Comparison of ENCODE assay signal across 8 cellular contexts in the genomic region with DNA sequence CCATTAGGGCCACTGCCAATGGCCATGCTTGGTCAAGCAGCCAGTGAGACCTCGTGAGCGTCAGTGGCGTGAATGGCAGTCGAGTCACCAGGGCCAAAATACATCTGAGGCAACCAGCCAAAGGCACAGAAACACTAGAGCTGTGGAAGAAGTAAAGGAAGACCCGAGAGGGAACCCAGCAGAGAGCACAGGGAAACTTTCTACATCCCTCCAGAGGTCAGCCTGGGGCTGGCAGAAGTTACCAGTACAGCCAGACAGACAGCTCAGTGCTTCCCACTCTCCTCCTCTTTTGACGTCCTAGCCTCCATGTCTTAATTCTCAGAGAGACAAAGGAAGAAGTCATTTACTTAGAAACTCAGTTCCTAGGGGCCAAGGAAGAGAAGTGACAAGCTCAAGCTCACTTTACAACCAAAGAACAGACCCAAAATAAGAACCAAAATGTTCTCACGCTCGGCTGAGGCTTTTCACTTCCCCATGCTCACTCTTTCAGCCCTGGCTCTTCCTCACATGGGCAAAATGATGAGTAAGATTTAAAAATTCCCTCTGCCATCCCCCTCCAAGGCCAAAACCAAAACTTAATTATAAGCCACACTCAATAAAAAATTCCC. TPM values are rescaled to one million over a fixed set of nuclear protein-coding genes. Genes with fewer than 3 reads are reported as not detected.
DNase-seq lines count a peak whose midpoint lies in the region; ATAC-seq and TF ChIP-seq lines count a peak whose summit lies in the region.

No MANE protein-coding gene starts in this region.

- peak overlapping the region; percentile 55 to 83 (median 71); a peak in 21 of 22 replicates for H3K9ac ChIP-seq in BLaER1 treated with 17β-estradiol and CSF1 and Interleukin-3, amounts not matched to agents 10 nM and 100 nM

- H3K9me3 ChIP-seq in BLaER1 treated with 17β-estradiol and CSF1 and Interleukin-3, amounts not matched to agents 10 nM and 100 nM (replicated peaks in 1 of 11): no peaks in the 10 kb centered on the region
- no peaks in the 10 kb centered on the region for H3K9me3 ChIP-seq in esophagus squamous epithelium
- H3K9me3 ChIP-seq in stomach: no peaks in the 10 kb centered on the region
- no peaks in the 10 kb centered on the region for H3K9me3 ChIP-seq in suprapubic skin

- peak overlapping the region; percentile 43 to 95 (median 81); a peak in 21 of 22 replicates for H3K27ac ChIP-seq in BLaER1 treated with 17β-estradiol and CSF1 and Interleukin-3, amounts not matched to agents 10 nM and 100 nM
- H3K27ac ChIP-seq in esophagus squamous epithelium: peak overlapping the region in 3 of 4 donors; percentile 31 to 73 (median 43)
- peak overlapping the region in 4 of 5 donors; percentile 39 to 79 (median 56) for H3K27ac ChIP-seq in stomach
- H3K27ac ChIP-seq in suprapubic skin: no peak overlapping the region

- H3K4me3 ChIP-seq in BLaER1 treated with 17β-estradiol and CSF1 and Interleukin-3, amounts not matched to agents 10 nM and 100 nM: peak overlapping the region in 7 of 10 experiments; percentile 1 to 48 (median 8); a peak in 9 of 20 replicates
- H3K4me3 ChIP-seq in esophagus squamous epithelium: no peak overlapping the region
- H3K4me3 ChIP-seq in stomach: no peak overlapping the region
- H3K4me3 ChIP-seq in suprapubic skin: no peak overlapping the region

- peak overlapping the region; percentile 80 to 95 (median 88) for H3K4me2 ChIP-seq in BLaER1 treated with 17β-estradiol and CSF1 and Interleukin-3, amounts not matched to agents 10 nM and 100 nM

- no peak overlapping the region for H3K4me3 Mint-ChIP-seq in osteocyte (ENCODE audit: unreplicated experiment)

- intact Hi-C loops in esophagus squamous epithelium (cut with DNase I): no loop called here
- intact Hi-C loops in stomach (cut with DNase I; ENCODE audit: low total_unique reads): no loop called here
- intact Hi-C loops in left colon (cut with DNase I, micrococcal nuclease): no loop called here

- TF ChIP-seq POLR2A in esophagus squamous epithelium (IDR thresholded peaks at IDR 0.05): no peak
- TF ChIP-seq POLR2A in stomach (IDR thresholded peaks at IDR 0.05): no peak
- TF ChIP-seq POLR2A in suprapubic skin (IDR thresholded peaks at IDR 0.05): no peak

- no peak overlapping the region for H3K27ac Mint-ChIP-seq in osteocyte (ENCODE audit: unreplicated experiment)

- TF ChIP-seq CTCF in esophagus squamous epithelium (IDR thresholded peaks at IDR 0.05): no peak
- TF ChIP-seq CTCF in stomach (IDR thresholded peaks at IDR 0.05): no peak
- TF ChIP-seq CTCF in suprapubic skin (IDR thresholded peaks at IDR 0.05): no peak
- TF ChIP-seq CTCF in osteocyte (IDR thresholded peaks at IDR 0.05): no peak

- peaks cover 0 to 42% (median 0%) of the 10 kb centered on the region in 11 experiments; a peak in 4 of 22 replicates for H4K20me1 ChIP-seq in BLaER1 treated with 17β-estradiol and CSF1 and Interleukin-3, amounts not matched to agents 10 nM and 100 nM

- H3K9me3 Mint-ChIP-seq in osteocyte (ENCODE audit: unreplicated experiment): no peaks in the 10 kb centered on the region

- peaks cover 0 to 7% (median 0%) of the 10 kb centered on the region in 11 experiments; a peak in 3 of 22 replicates for H3K36me3 ChIP-seq in BLaER1 treated with 17β-estradiol and CSF1 and Interleukin-3, amounts not matched to agents 10 nM and 100 nM
- H3K36me3 ChIP-seq in esophagus squamous epithelium (no peaks in the 10 kb centered on the region), stomach (no peaks in the 10 kb centered on the region), suprapubic skin (no peaks in the 10 kb centered on the region)

- H3K27me3 ChIP-seq in BLaER1 treated with 17β-estradiol and CSF1 and Interleukin-3, amounts not matched to agents 10 nM and 100 nM: no peaks in the 10 kb centered on the region
- H3K27me3 ChIP-seq in esophagus squamous epithelium: no peaks in the 10 kb centered on the region
- no peaks in the 10 kb centered on the region for H3K27me3 ChIP-seq in stomach
- no peaks in the 10 kb centered on the region for H3K27me3 ChIP-seq in suprapubic skin

- H3K4me1 ChIP-seq in BLaER1 treated with 17β-estradiol and CSF1 and Interleukin-3, amounts not matched to agents 10 nM and 100 nM: peaks cover 86 to 99% (median 95%) of the 10 kb centered on the region in 10 experiments
- H3K4me1 ChIP-seq in esophagus squamous epithelium (peaks cover 13 to 72% (median 30%) of the 10 kb centered on the region in 3 donors), stomach (peaks cover 26 to 95% (median 53%) of the 10 kb centered on the region in 4 donors), suprapubic skin (peaks cover 27% of the 10 kb centered on the region)

- no peak for DNase-seq in esophagus squamous epithelium (lab: John Stamatoyannopoulos, UW)
- DNase-seq in stomach: no peak
- DNase-seq in left colon: no peak
- no peak for DNase-seq in suprapubic skin (ENCODE audit: low spot score in 2 of 2)
- no peak for DNase-seq in osteocyte (ENCODE audit: extremely low spot score, unreplicated experiment)

- peaks cover 39% of the 10 kb centered on the region for H3K27me3 Mint-ChIP-seq in osteocyte (ENCODE audit: unreplicated experiment)

- no peak for TF ChIP-seq EP300 in stomach (IDR thresholded peaks at IDR 0.05)
- no peak for TF ChIP-seq EP300 in suprapubic skin (IDR thresholded peaks at IDR 0.05)

- H3K36me3 Mint-ChIP-seq in osteocyte (ENCODE audit: unreplicated experiment): no peaks in the 10 kb centered on the region

- 54 to 62% methylated on average over 8 of the region's 8 CpGs for WGBS in esophagus squamous epithelium, 2 donors
- WGBS in stomach, 5 donors: 48 to 82% (median 77%) methylated on average over 8 of the region's 8 CpGs
- 67% methylated on average over 8 of the region's 8 CpGs for WGBS in suprapubic skin

- ATAC-seq in GM21390 (IDR thresholded peaks at IDR 0.05; ENCODE audit: unreplicated experiment): peak; percentile 74
- peak; percentile 77 for ATAC-seq in HG03571 (IDR thresholded peaks at IDR 0.05; ENCODE audit: unreplicated experiment)
- no peak for ATAC-seq in left colon

- H3K4me1 Mint-ChIP-seq in osteocyte (ENCODE audit: unreplicated experiment): peaks cover 16% of the 10 kb centered on the region

RNA-seq across cellular contexts. Expression of a gene that starts 8.7 kb away (rescaled TPM):
- total RNA-seq in esophagus squamous epithelium: 1 to 10 TPM in 3 of 4 donors, under 1 TPM in 1; 0.42 to 5.1 (median 1.8) TPM
- total RNA-seq in stomach: 10 to 100 TPM in 2 of 5 donors, 1 to 10 TPM in 2, under 1 TPM in 1; under 0.01 to 12.7 (median 3.3) TPM
- 1 to 10 TPM; 1.9 to 4.4 (median 3.2) TPM for polyA plus RNA-seq in stomach
- 1 to 10 TPM; 2.4 to 6.4 TPM for total RNA-seq in left colon
- total RNA-seq in suprapubic skin: 1 to 10 TPM; 1.8 to 4.0 (median 3.7) TPM
- 2.8 TPM in 2 replicates for total RNA-seq in osteocyte

Comparison
In these comparisons a context has a peak if more than half of its experiments do, and no peak if none do; other contexts are left out.
1. H3K4me3 ChIP-seq: peak in BLaER1 treated with 17β-estradiol and CSF1 and Interleukin-3, amounts not matched to agents 10 nM and 100 nM (7 of 10); none in esophagus squamous epithelium (0 of 4), stomach (0 of 4) and suprapubic skin (single experiment).